ENCODE assay signal across 30 cellular contexts in the genomic region with DNA sequence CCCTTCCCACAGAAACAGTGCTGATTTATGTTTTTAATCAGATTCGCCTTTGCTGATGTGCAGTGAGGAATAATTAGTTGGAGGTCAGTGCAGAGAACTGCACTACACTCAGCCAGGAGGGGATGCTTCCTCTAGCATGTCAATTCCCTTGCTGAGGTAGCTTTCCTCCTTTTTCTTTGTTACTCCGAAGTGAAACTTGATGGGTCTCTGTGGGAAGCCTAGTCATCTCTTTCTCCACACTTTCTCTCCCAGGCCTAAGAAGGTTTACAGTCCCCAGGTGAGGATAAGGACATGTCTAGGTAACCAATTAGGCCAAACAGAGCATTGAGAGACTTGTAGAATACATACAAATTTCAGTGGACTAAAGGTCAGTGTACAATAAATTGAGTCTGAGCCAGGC.
"Had no signal": no experiment of that assay in that cellular context is flagged by ENCODE, and none has a peak within 500 bp of the region (broad histone marks: within the 10 kb centered on the region; RNA-seq: fewer than 3 reads in every experiment).

No MANE protein-coding gene starts in this region.

- H3K27me3 Mint-ChIP-seq: activated CD4-positive, alpha-beta memory T cell treated with anti-CD3 and anti-CD28 coated beads for 36 hours; activated CD4-positive, alpha-beta T cell treated with anti-CD3 and anti-CD28 coated beads, Interleukin-2, amount 10 ng/mL, durations not matched to agents 7 days and 5 days had no signal

- H3K9me3 Mint-ChIP-seq: activated CD4-positive, alpha-beta memory T cell treated with anti-CD3 and anti-CD28 coated beads for 36 hours; activated CD4-positive, alpha-beta T cell treated with anti-CD3 and anti-CD28 coated beads, Interleukin-2, amount 10 ng/mL, durations not matched to agents 7 days and 5 days; activated naive CD4-positive, alpha-beta T cell treated with anti-CD3 and anti-CD28 coated beads for 36 hours; activated T-cell treated with anti-CD3 and anti-CD28 coated beads, Interleukin-2, amount 50 U/mL, for 4 hours; activated T-helper 1 cell treated with anti-CD3 and anti-CD28 coated beads, Interleukin-12 subunit alpha, Interleukin-12 subunit beta, Interleukin-2, Interleukin-4 antibody, amounts not matched to agents 30 ng/mL and 10 ng/mL and 1 ng/mL, durations not matched to agents 14 hours and 24 hours and 36 hours had no signal

- ATAC-seq: activated naive CD4-positive, alpha-beta T cell treated with anti-CD3 and anti-CD28 coated beads, Interleukin-2, amount 50 U/mL, for 72 hours; activated T-cell treated with anti-CD3 and anti-CD28 coated beads, Interleukin-2, amount 50 U/mL, for 4 hours; body of pancreas had no signal

- H3K4me3 ChIP-seq: adrenal gland, body of pancreas, breast epithelium had no signal

- H3K4me1 Mint-ChIP-seq: activated CD4-positive, alpha-beta T cell treated with anti-CD3 and anti-CD28 coated beads, Interleukin-2, amount 10 ng/mL, durations not matched to agents 7 days and 5 days had no signal

- H3K27ac ChIP-seq: adrenal gland, body of pancreas, breast epithelium, WERI-Rb-1 had no signal

- H3K4me3 Mint-ChIP-seq: activated CD4-positive, alpha-beta memory T cell treated with anti-CD3 and anti-CD28 coated beads for 36 hours; activated CD4-positive, alpha-beta T cell treated with anti-CD3 and anti-CD28 coated beads, Interleukin-2, amount 10 ng/mL, durations not matched to agents 7 days and 5 days; activated naive CD4-positive, alpha-beta T cell treated with anti-CD3 and anti-CD28 coated beads for 36 hours; activated T-cell treated with anti-CD3 and anti-CD28 coated beads, Interleukin-2, amount 50 U/mL, for 4 hours; activated T-helper 1 cell treated with anti-CD3 and anti-CD28 coated beads, Interleukin-12 subunit alpha, Interleukin-12 subunit beta, Interleukin-2, Interleukin-4 antibody, amounts not matched to agents 30 ng/mL and 10 ng/mL and 1 ng/mL, durations not matched to agents 14 hours and 24 hours and 36 hours had no signal

- H3K36me3 ChIP-seq: adrenal gland, breast epithelium, WERI-Rb-1 had no signal

- DNase-seq: activated CD4-positive, alpha-beta memory T cell treated with anti-CD3 and anti-CD28 coated beads for 36 hours; activated CD4-positive, alpha-beta T cell treated with anti-CD3 and anti-CD28 coated beads, Interleukin-2, amount 10 ng/mL, durations not matched to agents 7 days and 5 days; activated CD8-positive, alpha-beta memory T cell treated with anti-CD3 and anti-CD28 coated beads, Interleukin-2, amount 50 U/mL, for 4 hours; activated gamma-delta T cell treated with Interleukin-2 at 50 U/mL for 16 hours; activated naive CD4-positive, alpha-beta T cell treated with anti-CD3 and anti-CD28 coated beads for 36 hours; activated T-cell treated with anti-CD3 and anti-CD28 coated beads for 4 hours; activated T-cell treated with anti-CD3 and anti-CD28 coated beads, Interleukin-2, amount 50 U/mL, for 4 hours; adrenal gland; body of pancreas; Karpas-422; KBM-7; MM.1S; MV-4-11; NCI-H1092; NCI-H1436 treated with DMSO at 0.1 percent for 48 hours; NCI-H1694 treated with DMSO at 0.1 percent for 48 hours; NCI-H2029; NCI-H345; NCI-H524 treated with DMSO at 0.1 percent for 48 hours; NCI-H748 treated with DMSO at 0.1 percent for 48 hours; NK-92 treated with Interleukin-12 subunit alpha and Interleukin-12 subunit beta, amount 100 ng/mL, for 24 hours; Right ventricle myocardium superior; SW 1271; T-helper 1 cell; T-helper 2 cell; T-helper 9 cell; WERI-Rb-1 had no signal

- H3K27me3 ChIP-seq: adrenal gland, body of pancreas, breast epithelium had no signal

- H3K9me3 ChIP-seq: adrenal gland, body of pancreas, breast epithelium had no signal

- H3K4me1 ChIP-seq: adrenal gland, body of pancreas, breast epithelium had no signal

- H3K36me3 Mint-ChIP-seq: activated CD4-positive, alpha-beta memory T cell treated with anti-CD3 and anti-CD28 coated beads for 36 hours; activated naive CD4-positive, alpha-beta T cell treated with anti-CD3 and anti-CD28 coated beads, Interleukin-2, amount 50 U/mL, for 72 hours had no signal

- H3K27ac Mint-ChIP-seq: activated CD4-positive, alpha-beta memory T cell treated with anti-CD3 and anti-CD28 coated beads for 36 hours; activated CD4-positive, alpha-beta T cell treated with anti-CD3 and anti-CD28 coated beads, Interleukin-2, amount 10 ng/mL, durations not matched to agents 7 days and 5 days; activated naive CD4-positive, alpha-beta T cell treated with anti-CD3 and anti-CD28 coated beads for 36 hours; activated naive CD4-positive, alpha-beta T cell treated with anti-CD3 and anti-CD28 coated beads, Interleukin-2, amount 50 U/mL, for 72 hours; activated T-helper 1 cell treated with anti-CD3 and anti-CD28 coated beads, Interleukin-12 subunit alpha, Interleukin-12 subunit beta, Interleukin-2, Interleukin-4 antibody, amounts not matched to agents 30 ng/mL and 10 ng/mL and 1 ng/mL, durations not matched to agents 14 hours and 24 hours and 36 hours had no signal
